21 cellular contexts compared by ENCODE assay signal in the genomic region with DNA sequence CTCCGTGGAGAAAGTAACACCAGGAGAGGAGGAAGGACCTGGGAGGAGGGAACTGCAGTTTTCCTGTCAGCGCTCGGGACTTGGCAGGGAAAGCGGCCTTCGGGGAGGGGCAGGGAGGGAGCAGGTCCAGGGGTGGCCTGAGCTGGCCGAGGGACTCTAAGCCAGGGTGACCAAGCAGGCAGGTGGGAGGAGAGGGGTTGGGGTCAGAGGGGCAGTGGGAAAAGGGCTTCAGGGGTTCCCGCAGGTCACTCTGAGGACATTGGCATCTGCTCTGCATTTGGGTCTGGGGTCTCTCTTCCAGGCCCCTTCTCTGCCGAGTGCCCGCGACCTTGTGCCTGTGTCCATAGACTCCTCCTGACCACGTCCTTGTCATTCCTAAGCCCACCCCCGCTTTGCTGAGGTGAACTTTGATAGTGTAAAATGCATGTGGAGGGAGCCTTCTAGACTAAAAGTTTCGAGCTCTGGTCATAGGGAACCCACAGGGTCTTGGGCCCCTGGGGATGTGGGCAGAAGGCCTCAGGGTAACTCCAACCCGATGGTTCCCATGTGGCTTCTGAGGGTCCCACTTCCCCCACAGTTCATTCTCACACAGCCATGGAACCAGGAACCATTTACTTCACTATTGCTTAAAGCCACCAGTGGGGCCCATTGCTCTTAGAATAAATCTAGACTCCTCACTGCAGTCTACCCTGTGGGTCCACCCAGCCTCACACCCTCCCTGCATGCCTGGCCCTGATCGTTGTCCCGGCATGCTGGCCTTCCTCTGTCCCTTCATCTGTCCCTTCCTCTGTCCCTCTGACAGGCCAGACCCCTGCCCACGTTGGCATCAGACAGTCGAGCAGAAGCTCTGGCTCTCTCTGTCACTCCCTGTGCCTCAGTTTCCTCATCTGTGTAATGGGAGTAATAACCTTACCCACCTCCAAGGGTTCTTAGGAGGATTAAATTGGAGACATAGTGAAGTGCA.
A peak's percentile ranks its signal among the peaks of the same experiment; 100 is the strongest.
DNase-seq lines count a peak whose midpoint lies in the region; ATAC-seq and TF ChIP-seq lines count a peak whose summit lies in the region.
"Had no signal": no experiment of that assay in that cellular context is flagged by ENCODE, and none has a peak within 500 bp of the region (broad histone marks: within the 10 kb centered on the region; RNA-seq: fewer than 3 reads in every experiment).

No MANE protein-coding gene starts in this region.

- no peaks in the 10 kb centered on the region for H3K9me3 ChIP-seq in suprapubic skin
- H3K9me3 ChIP-seq: HAP-1, mucosa of descending colon, SJSA1 had no signal

- no peak for TF ChIP-seq POLR2A in suprapubic skin (IDR thresholded peaks at IDR 0.05)

- H3K4me3 ChIP-seq in suprapubic skin, result no peak overlapping the region
- H3K4me3 ChIP-seq: HAP-1, mucosa of descending colon, SJSA1 had no signal

- no peaks in the 10 kb centered on the region for H3K36me3 ChIP-seq in suprapubic skin
- H3K36me3 ChIP-seq: HAP-1, SJSA1 had no signal

- H3K27ac ChIP-seq in suprapubic skin, result no peak overlapping the region
- H3K27ac ChIP-seq: parathyroid adenoma, SJSA1 had no signal

- H3K27me3 ChIP-seq in suprapubic skin, result no peaks in the 10 kb centered on the region
- H3K27me3 ChIP-seq: SJSA1 had no signal

- peak; percentile 50 for DNase-seq in activated effector memory CD4-positive, alpha-beta T cell treated with anti-CD3 and anti-CD28 coated beads, Interleukin-2, amount 50 U/mL, for 16 hours
- no peak for DNase-seq in activated effector memory CD4-positive, alpha-beta T cell treated with Interleukin-2 at 50 U/mL for 16 hours
- DNase-seq in dermis blood vessel endothelial cell (peak; percentile 29), islet precursor cell (peak; percentile 19), suprapubic skin (ENCODE audit: low spot score in 2 of 2) (peak; percentile 43 to 65), NCI-H526 (lab: John Stamatoyannopoulos, UW) (no peak), omental fat pad (ENCODE audit: low spot score) (no peak), KG1 (lab: John Stamatoyannopoulos, UW) (no peak)
- DNase-seq: activated CD4-positive, alpha-beta T cell treated with anti-CD3 and anti-CD28 coated beads for 36 hours; activated T-cell treated with anti-CD3 and anti-CD28 coated beads, Interleukin-2, amount 50 U/mL, for 48 hours; AML-193; effector CD4-positive, alpha-beta T cell; erythroblast; GDM1; mucosa of descending colon; NCI-H1436 treated with DMSO at 0.1 percent for 48 hours; NCI-H510A treated with DMSO at 0.1 percent for 48 hours had no signal

- no peak for ATAC-seq in omental fat pad (ENCODE audit: low FRiP score)
- ATAC-seq: activated CD4-positive, alpha-beta T cell treated with anti-CD3 and anti-CD28 coated beads for 36 hours; mucosa of descending colon; Panc1 had no signal

- 88% methylated on average over 17 of the region's 18 CpGs for WGBS in suprapubic skin

- peaks cover 14% of the 10 kb centered on the region for H3K4me1 ChIP-seq in suprapubic skin
- H3K4me1 ChIP-seq: HAP-1 had no signal

- no peak for TF ChIP-seq CTCF in suprapubic skin (IDR thresholded peaks at IDR 0.05)
- no peak for TF ChIP-seq CTCF in omental fat pad (IDR thresholded peaks at IDR 0.05)

- TF ChIP-seq EP300 in suprapubic skin (IDR thresholded peaks at IDR 0.05), result no peak

Comparison
In these comparisons a context has a peak if more than half of its experiments do, and no peak if none do; other contexts are left out.
1. DNase-seq: peak in activated effector memory CD4-positive, alpha-beta T cell treated with anti-CD3 and anti-CD28 coated beads, Interleukin-2, amount 50 U/mL, for 16 hours (single experiment), dermis blood vessel endothelial cell (single experiment), islet precursor cell (single experiment) and suprapubic skin (2 of 2); none in activated effector memory CD4-positive, alpha-beta T cell treated with Interleukin-2 at 50 U/mL for 16 hours (single experiment), NCI-H526 (0 of 2), omental fat pad (single experiment) and KG1 (single experiment).